8 cellular contexts compared by ENCODE assay signal in genomic region chr15:82750831-82751181, GRCh38. TPM values are rescaled to one million over a fixed set of nuclear protein-coding genes. Genes with fewer than 3 reads are reported as not detected.
DNase-seq lines count a peak whose midpoint lies in the region; ATAC-seq and TF ChIP-seq lines count a peak whose summit lies in the region.

No MANE protein-coding gene starts in this region.

- peak overlapping the region; percentile 98 for H3K4me3 ChIP-seq in fibroblast of mammary gland (ENCODE audit: control insufficient read depth, low read depth, low read length)

- peak; percentile 37 for ATAC-seq in GM18907 (IDR thresholded peaks at IDR 0.05; ENCODE audit: unreplicated experiment)
- peak; percentile 36 for ATAC-seq in HG03095 (IDR thresholded peaks at IDR 0.05; ENCODE audit: unreplicated experiment)
- peak; percentile 37 for ATAC-seq in omental fat pad (ENCODE audit: low FRiP score)

- TF ChIP-seq CTCF in VCaP (conservative IDR thresholded peaks at IDR 0.05), result no peak; the same call in 1 of the 2 replicates
- TF ChIP-seq CTCF in fibroblast of mammary gland (conservative IDR thresholded peaks at IDR 0.05; ENCODE audit: control insufficient read depth, insufficient read depth, low read depth, low read length), result no peak
- TF ChIP-seq CTCF in omental fat pad (IDR thresholded peaks at IDR 0.05), result no peak

- H3K27ac ChIP-seq in VCaP, result peak overlapping the region; percentile 98

- DNase-seq in AG08396 (ENCODE audit: low spot score) (peak; percentile 15), fibroblast of mammary gland (ENCODE audit: low read depth) (peak; percentile 4), omental fat pad (ENCODE audit: low spot score) (no peak), GM19240 (ENCODE audit: insufficient read length, low spot score) (no peak)
- DNase-seq in NK-92 treated with Interleukin-12 subunit alpha and Interleukin-12 subunit beta, amount 100 ng/mL, for 24 hours (lab: John Stamatoyannopoulos, UW), result no peak

RNA-seq across cellular contexts. Expression of gene AP3B2, which starts 41.1 kb away (rescaled TPM):
- 1 to 10 TPM in 3 of 4 donors, under 1 TPM in 1; 0.31 to 7.6 (median 1.4) TPM for total RNA-seq in omental fat pad

RNA-seq across cellular contexts. Expression of gene FSD2, which starts 55.1 kb away (rescaled TPM):
- total RNA-seq in omental fat pad, result not detected

RNA-seq across cellular contexts. Expression of gene WHAMM, which starts 58.6 kb away (rescaled TPM):
- 1 to 10 TPM; 7.5 to 9.7 (median 7.9) TPM for total RNA-seq in omental fat pad

Comparison
In these comparisons a context has a peak if more than half of its experiments do, and no peak if none do; other contexts are left out.
1. DNase-seq: peak in AG08396 (single experiment) and fibroblast of mammary gland (single experiment); none in omental fat pad (single experiment), NK-92 treated with Interleukin-12 subunit alpha and Interleukin-12 subunit beta, amount 100 ng/mL, for 24 hours (single experiment) and GM19240 (single experiment).
2. Peak in every context shown above with its lines, with median percentiles within 50 percentile points of each other: ATAC-seq.